Comparison of ENCODE assay signal across 8 cellular contexts in the genomic region with DNA sequence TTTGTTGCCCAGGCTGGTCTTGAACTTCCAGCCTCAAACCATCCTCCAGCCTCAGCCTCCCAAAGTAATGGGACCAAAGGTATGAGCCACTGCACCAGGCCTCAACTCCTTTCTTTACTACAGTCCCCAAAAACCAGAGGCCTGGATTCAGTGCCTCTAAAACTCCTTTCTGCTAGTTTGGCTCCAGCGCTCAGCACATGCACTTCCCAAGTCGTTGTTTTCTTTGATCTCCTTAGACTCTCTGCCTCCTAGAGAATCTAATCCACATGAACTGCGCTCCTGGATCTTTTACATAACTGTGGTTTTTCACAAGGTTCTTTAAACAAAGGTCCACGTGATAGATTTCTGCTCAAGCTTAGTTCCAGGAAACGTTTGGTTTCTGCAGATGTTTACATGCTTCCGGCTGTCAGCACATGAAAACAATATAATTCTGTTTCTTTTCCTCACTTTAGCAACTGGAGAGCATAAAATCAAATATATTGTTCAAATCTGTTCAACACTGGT.
DNase-seq lines count a peak whose midpoint lies in the region; ATAC-seq, FAIRE-seq and TF ChIP-seq lines count a peak whose summit lies in the region.
"Had no signal": no experiment of that assay in that cellular context is flagged by ENCODE, and none has a peak within 500 bp of the region (broad histone marks: within the 10 kb centered on the region; RNA-seq: fewer than 3 reads in every experiment).

No MANE protein-coding gene starts in this region.

- no peak overlapping the region for H3K9ac ChIP-seq in GM12878 (ENCODE audit: control insufficient read depth, insufficient read depth, low read length)

- peak overlapping the region; percentile 25; the same call in 1 of the 2 replicates for H2AFZ ChIP-seq in GM12878 (ENCODE audit: control insufficient read depth, low read depth, low read length)

- intact Hi-C loops in GM12878 (cut with micrococcal nuclease; ENCODE audit: unreplicated experiment) = no loop called here

- WGBS in GM12878 (ENCODE audit: insufficient coverage, insufficient replicate concordance, low lambda C conversion rate, missing lambda C conversion rate) = 10% methylated on average over 6 of the region's 6 CpGs
- 6 to 7% methylated on average over 6 of the region's 6 CpGs for WGBS in lung, 2 donors

- no peak for TF ChIP-seq CTCF in GM12878 (IDR thresholded peaks at IDR 0.05 in 2 of 3, conservative IDR thresholded peaks at IDR 0.05 in 1 of 3; ENCODE audit: control insufficient read depth in 2 of 3, extremely low read depth in 1 of 3, insufficient read depth in 1 of 3, low read depth in 3 of 3, low read length in 3 of 3)
- no peak for TF ChIP-seq CTCF in lung (IDR thresholded peaks at IDR 0.05; ENCODE audit: control extremely low read depth, extremely low read depth)

- SMC1A ChIA-PET in GM12878 (lab: Charles Lee; ENCODE audit: uncharacterized antibody, unreplicated experiment) = interaction anchor here (0.7 to 2.8 kb wide), 7 partner anchors 17 to 366 kb away, joined by 3 to 12 read pairs (median 3); no protein-coding TSS in a partner anchor

- no peaks in the 10 kb centered on the region for H4K20me1 ChIP-seq in GM12878 (ENCODE audit: control insufficient read depth, insufficient read depth)

- POLR2A ChIA-PET in GM12878 (lab: Charles Lee) = interaction anchor here (0.7 to 1.2 kb wide), 3 partner anchors 12 to 144 kb away, joined by 3 to 8 read pairs (median 4); no protein-coding TSS in a partner anchor

- H3K9me3 ChIP-seq in GM12878 (replicated peaks; ENCODE audit: control insufficient read depth, insufficient read depth, low read length) (no peaks in the 10 kb centered on the region; the same call in 2 of the 3 replicates), lung (ENCODE audit: control insufficient read depth in 2 of 2, insufficient read depth in 1 of 2, low read length in 1 of 2) (no peaks in the 10 kb centered on the region)

- in situ Hi-C loops in GM12878 (cut with MboI) = no loop called here

- peak overlapping the region; percentile 76; the same call in 1 of the 2 replicates for H3K4me2 ChIP-seq in GM12878 (ENCODE audit: control insufficient read depth, insufficient read depth)

- DNase-seq in GM12878 (ENCODE audit: low read depth, low spot score) (no peak), lung (ENCODE audit: low spot score) (no peak), HuH-7.5 (ENCODE audit: low spot score) (no peak), SW 1271 (lab: John Stamatoyannopoulos, UW) (no peak)
- no peak for DNase-seq in stimulated activated CD4-positive, alpha-beta T cell treated with anti-CD3 and anti-CD28 coated beads, Interleukin-2, amount 100 ng/mL, for 48 hours

- no peaks in the 10 kb centered on the region for H3K27me3 ChIP-seq in GM12878 (replicated peaks in 1 of 2; ENCODE audit: control insufficient read depth in 2 of 2, insufficient read depth in 2 of 2, low read length in 1 of 2)
- no peaks in the 10 kb centered on the region for H3K27me3 ChIP-seq in lung (ENCODE audit: control insufficient read depth, insufficient read depth)

- TF ChIP-seq RAD21 in GM12878 (IDR thresholded peaks at IDR 0.05; ENCODE audit: insufficient read depth, low read depth, low read length) = no peak

- no peak for TF ChIP-seq POLR2A in GM12878 (IDR thresholded peaks at IDR 0.05; ENCODE audit: low read depth, low read length)

- RAD21 ChIA-PET in GM12878 (lab: Charles Lee; ENCODE audit: unreplicated experiment) = interaction anchor here (0.7 to 4.2 kb wide), 7 partner anchors 9 to 246 kb away, joined by 3 to 19 read pairs (median 3); no protein-coding TSS in a partner anchor

- no TSS peak for BruUV-seq in GM12878 (replicated peaks; lab: Mats Ljungman, UMichigan)

- H3K4me1 ChIP-seq in GM12878 (ENCODE audit: control insufficient read depth, insufficient read depth, low read length) = 0 out of 2 replicates have a peak, but pooled peaks cover 6% of the 10 kb centered on the region
- H3K4me1 ChIP-seq in lung (ENCODE audit: control insufficient read depth in 2 of 2, insufficient read depth in 2 of 2, low read length in 2 of 2) = peaks cover 19 to 26% of the 10 kb centered on the region in 2 donors

- FAIRE-seq in GM12878 (lab: Jason Lieb, UNC) = peak; percentile 89
- FAIRE-seq: TTC549 had no signal

- CTCF ChIA-PET in GM12878 (lab: Yijun Ruan, JAX) = interaction anchor here (0.8 to 4.2 kb wide), 8 partner anchors 12 to 366 kb away, joined by 3 to 18 read pairs (median 4); no protein-coding TSS in a partner anchor

- H3K4me3 ChIP-seq in GM12878 = no peak overlapping the region
- H3K4me3 ChIP-seq in lung = no peak overlapping the region

- H3K36me3 ChIP-seq in GM12878 (ENCODE audit: control insufficient read depth in 2 of 2, insufficient read depth in 2 of 2, low read length in 1 of 2) (peaks cover 1 to 6% of the 10 kb centered on the region in 2 experiments; a peak in 2 of 4 replicates), lung (ENCODE audit: control insufficient read depth in 2 of 2, insufficient read depth in 2 of 2, low read length in 2 of 2) (peaks cover 1 to 7% of the 10 kb centered on the region in 2 donors)

- TF ChIP-seq EP300 in GM12878 (IDR thresholded peaks at IDR 0.05; ENCODE audit: borderline replicate concordance in 1 of 2, control insufficient read depth in 1 of 2, low read depth in 2 of 2, low read length in 2 of 2) = no peak

- H3K79me2 ChIP-seq in GM12878 (ENCODE audit: control insufficient read depth, insufficient read depth, low read length) = peaks cover 3% of the 10 kb centered on the region

- peak; percentile 62 for ATAC-seq in GM19397 (IDR thresholded peaks at IDR 0.05; ENCODE audit: unreplicated experiment)
- ATAC-seq in HG03565 (IDR thresholded peaks at IDR 0.05; ENCODE audit: unreplicated experiment) = peak; percentile 60
- peak; percentile 75 for ATAC-seq in GM12878
- peak; percentile 61 for ATAC-seq in lung (ENCODE audit: insufficient read depth, low FRiP score)

- H3K27ac ChIP-seq in GM12878 (ENCODE audit: control insufficient read depth, insufficient read depth) (no peak overlapping the region; the same call in 1 of the 2 replicates), lung (ENCODE audit: low read depth in 1 of 2, low read length in 1 of 2) (peak overlapping the region in 1 of 2 donors; percentile 50)

TF ChIP-seq in GM12878, 131 proteins besides CTCF, POLR2A, EP300 and RAD21 (continues in another document):
- TF ChIP-seq, protein P1, sequence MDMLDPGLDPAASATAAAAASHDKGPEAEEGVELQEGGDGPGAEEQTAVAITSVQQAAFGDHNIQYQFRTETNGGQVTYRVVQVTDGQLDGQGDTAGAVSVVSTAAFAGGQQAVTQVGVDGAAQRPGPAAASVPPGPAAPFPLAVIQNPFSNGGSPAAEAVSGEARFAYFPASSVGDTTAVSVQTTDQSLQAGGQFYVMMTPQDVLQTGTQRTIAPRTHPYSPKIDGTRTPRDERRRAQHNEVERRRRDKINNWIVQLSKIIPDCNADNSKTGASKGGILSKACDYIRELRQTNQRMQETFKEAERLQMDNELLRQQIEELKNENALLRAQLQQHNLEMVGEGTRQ (IDR thresholded peaks at IDR 0.05; ENCODE audit: borderline replicate concordance, low read depth, low read length) = no peak; the same call in 1 of the 2 replicates
- TF ChIP-seq CBX5 (IDR thresholded peaks at IDR 0.05; ENCODE audit: low read depth) (no peak), SMC3 (IDR thresholded peaks at IDR 0.05; ENCODE audit: borderline replicate concordance, low read length) (no peak), SREBF2 (IDR thresholded peaks at IDR 0.05; ENCODE audit: low read length) (no peak), MYC (IDR thresholded peaks at IDR 0.05; ENCODE audit: insufficient read depth, insufficient read length, insufficient replicate concordance, low read length, severe bottlenecking) (no peak), KDM1A (IDR thresholded peaks at IDR 0.05; ENCODE audit: borderline replicate concordance) (no peak), RUNX3 (IDR thresholded peaks at IDR 0.05; ENCODE audit: low read length) (peak; percentile 72), FOXM1 (IDR thresholded peaks at IDR 0.05; ENCODE audit: low read depth, low read length) (no peak), HDAC6 (IDR thresholded peaks at IDR 0.05; ENCODE audit: unreplicated experiment) (no peak), BHLHE40 (IDR thresholded peaks at IDR 0.05; ENCODE audit: borderline replicate concordance in 1 of 2, low read depth in 2 of 2, low read length in 1 of 2) (peak; percentile 54 to 57; a peak in 3 of 4 replicates), IKZF1 (conservative IDR thresholded peaks at IDR 0.05) (peak; percentile 59)
- TF ChIP-seq, protein P2, sequence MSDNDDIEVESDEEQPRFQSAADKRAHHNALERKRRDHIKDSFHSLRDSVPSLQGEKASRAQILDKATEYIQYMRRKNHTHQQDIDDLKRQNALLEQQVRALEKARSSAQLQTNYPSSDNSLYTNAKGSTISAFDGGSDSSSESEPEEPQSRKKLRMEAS (IDR thresholded peaks at IDR 0.05; ENCODE audit: low read depth, low read length) = no peak
- TF ChIP-seq, protein P3, sequence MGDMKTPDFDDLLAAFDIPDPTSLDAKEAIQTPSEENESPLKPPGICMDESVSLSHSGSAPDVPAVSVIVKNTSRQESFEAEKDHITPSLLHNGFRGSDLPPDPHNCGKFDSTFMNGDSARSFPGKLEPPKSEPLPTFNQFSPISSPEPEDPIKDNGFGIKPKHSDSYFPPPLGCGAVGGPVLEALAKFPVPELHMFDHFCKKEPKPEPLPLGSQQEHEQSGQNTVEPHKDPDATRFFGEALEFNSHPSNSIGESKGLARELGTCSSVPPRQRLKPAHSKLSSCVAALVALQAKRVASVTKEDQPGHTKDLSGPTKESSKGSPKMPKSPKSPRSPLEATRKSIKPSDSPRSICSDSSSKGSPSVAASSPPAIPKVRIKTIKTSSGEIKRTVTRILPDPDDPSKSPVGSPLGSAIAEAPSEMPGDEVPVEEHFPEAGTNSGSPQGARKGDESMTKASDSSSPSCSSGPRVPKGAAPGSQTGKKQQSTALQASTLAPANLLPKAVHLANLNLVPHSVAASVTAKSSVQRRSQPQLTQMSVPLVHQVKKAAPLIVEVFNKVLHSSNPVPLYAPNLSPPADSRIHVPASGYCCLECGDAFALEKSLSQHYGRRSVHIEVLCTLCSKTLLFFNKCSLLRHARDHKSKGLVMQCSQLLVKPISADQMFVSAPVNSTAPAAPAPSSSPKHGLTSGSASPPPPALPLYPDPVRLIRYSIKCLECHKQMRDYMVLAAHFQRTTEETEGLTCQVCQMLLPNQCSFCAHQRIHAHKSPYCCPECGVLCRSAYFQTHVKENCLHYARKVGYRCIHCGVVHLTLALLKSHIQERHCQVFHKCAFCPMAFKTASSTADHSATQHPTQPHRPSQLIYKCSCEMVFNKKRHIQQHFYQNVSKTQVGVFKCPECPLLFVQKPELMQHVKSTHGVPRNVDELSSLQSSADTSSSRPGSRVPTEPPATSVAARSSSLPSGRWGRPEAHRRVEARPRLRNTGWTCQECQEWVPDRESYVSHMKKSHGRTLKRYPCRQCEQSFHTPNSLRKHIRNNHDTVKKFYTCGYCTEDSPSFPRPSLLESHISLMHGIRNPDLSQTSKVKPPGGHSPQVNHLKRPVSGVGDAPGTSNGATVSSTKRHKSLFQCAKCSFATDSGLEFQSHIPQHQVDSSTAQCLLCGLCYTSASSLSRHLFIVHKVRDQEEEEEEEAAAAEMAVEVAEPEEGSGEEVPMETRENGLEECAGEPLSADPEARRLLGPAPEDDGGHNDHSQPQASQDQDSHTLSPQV (IDR thresholded peaks at IDR 0.05) = no peak
